In genomic region chr10:3330687-3331086, GRCh38 we compare ENCODE assay signal across 9 cellular contexts.
DNase-seq lines count a peak whose midpoint lies in the region; ATAC-seq, FAIRE-seq and TF ChIP-seq lines count a peak whose summit lies in the region.
"Had no signal": no experiment of that assay in that cellular context is flagged by ENCODE, and none has a peak within 500 bp of the region (broad histone marks: within the 10 kb centered on the region; RNA-seq: fewer than 3 reads in every experiment).

No MANE protein-coding gene starts in this region.

- peak; percentile 88 for FAIRE-seq in H54 (lab: Jason Lieb, UNC)

- H3K4me3 Mint-ChIP-seq in Caco-2 (ENCODE audit: unreplicated experiment): no peak overlapping the region

- intact Hi-C loops in Caco-2 (cut with micrococcal nuclease; ENCODE audit: unreplicated experiment): no loop called here

- POLR2A ChIA-PET in Caco-2 (lab: Charles Lee): no interaction called here

- no peaks in the 10 kb centered on the region for H3K9me3 ChIP-seq in Caco-2
- H3K9me3 ChIP-seq: prostate gland had no signal

- TF ChIP-seq POLR2A in H54 (IDR thresholded peaks at IDR 0.05; ENCODE audit: low read depth, low read length): no peak

- ATAC-seq in SK-N-SH treated with all-trans-retinoic acid at 6 μM for 48 hours: peak; percentile 67; the same call in 2 of the 3 replicates
- no peak for ATAC-seq in HG03469 (IDR thresholded peaks at IDR 0.05; ENCODE audit: unreplicated experiment)
- no peak for ATAC-seq in HG03045 (IDR thresholded peaks at IDR 0.05; ENCODE audit: unreplicated experiment)

- peaks cover 9% of the 10 kb centered on the region for H3K4me1 Mint-ChIP-seq in Caco-2 (ENCODE audit: low read depth, unreplicated experiment)

- no peak overlapping the region for H3K27ac Mint-ChIP-seq in Caco-2 (ENCODE audit: unreplicated experiment)

- no peaks in the 10 kb centered on the region for H3K27me3 ChIP-seq in Caco-2 (replicated peaks; ENCODE audit: control insufficient read depth, insufficient read depth, low read length)

- no TSS peak for BruUV-seq in Caco-2 (replicated peaks; lab: Mats Ljungman, UMichigan)

- DNase-seq in H54 (ENCODE audit: insufficient read length, low spot score): peak; percentile 39
- DNase-seq in foreskin fibroblast: peak; percentile 16 to 57
- peak; percentile 36 for DNase-seq in smooth muscle cell of the brain vasculature (ENCODE audit: low read depth, low spot score)
- DNase-seq in Caco-2: no peak
- DNase-seq: activated CD8-positive, alpha-beta memory T cell treated with anti-CD3 and anti-CD28 coated beads, Interleukin-2, amount 50 U/mL, for 48 hours had no signal

- CTCF ChIA-PET in Caco-2 (lab: Charles Lee): no interaction called here

- no peak overlapping the region for H3K4me3 ChIP-seq in foreskin fibroblast (ENCODE audit: low read depth in 1 of 2, low read length in 2 of 2)
- no peak overlapping the region for H3K4me3 ChIP-seq in Caco-2 (ENCODE audit: low read depth, low read length)
- H3K4me3 ChIP-seq: prostate gland had no signal

- H3K9me3 Mint-ChIP-seq in Caco-2 (ENCODE audit: unreplicated experiment): no peaks in the 10 kb centered on the region

- H3K4me1 ChIP-seq in Caco-2: no peaks in the 10 kb centered on the region
- H3K4me1 ChIP-seq: prostate gland had no signal

- no peaks in the 10 kb centered on the region for H3K36me3 Mint-ChIP-seq in Caco-2 (ENCODE audit: insufficient read depth, unreplicated experiment)

- no peaks in the 10 kb centered on the region for H3K36me3 ChIP-seq in Caco-2 (ENCODE audit: control insufficient read depth, insufficient read depth, low read length)
- H3K36me3 ChIP-seq: prostate gland had no signal

- TF ChIP-seq CTCF in foreskin fibroblast (IDR thresholded peaks at IDR 0.05; ENCODE audit: low read depth, low read length): no peak
- no peak for TF ChIP-seq CTCF in Caco-2 (IDR thresholded peaks at IDR 0.05; ENCODE audit: insufficient read depth in 1 of 2, low read depth in 1 of 2, low read length in 1 of 2, severe bottlenecking in 1 of 2, unreplicated experiment in 1 of 2)

- H3K27me3 Mint-ChIP-seq in Caco-2 (ENCODE audit: insufficient read depth, unreplicated experiment): peaks cover 3% of the 10 kb centered on the region

TF ChIP-seq in SK-N-SH treated with all-trans-retinoic acid at 6 μM for 48 hours, 23 proteins besides CTCF, POLR2A, EP300 and RAD21:
- TF ChIP-seq POU6F1 (CRISPR knock-in tag; IDR thresholded peaks at IDR 0.05; ENCODE audit: borderline replicate concordance, low read depth) (no peak), ESRRG (CRISPR knock-in tag; IDR thresholded peaks at IDR 0.05) (no peak), ZNF565 (CRISPR knock-in tag; conservative IDR thresholded peaks at IDR 0.05; ENCODE audit: low read depth) (no peak), PPARA (CRISPR knock-in tag; IDR thresholded peaks at IDR 0.05; ENCODE audit: borderline replicate concordance) (no peak), ZFP3 (CRISPR knock-in tag; IDR thresholded peaks at IDR 0.05) (no peak), TSHZ2 (CRISPR knock-in tag; IDR thresholded peaks at IDR 0.05) (no peak), ZC3H10 (CRISPR knock-in tag; IDR thresholded peaks at IDR 0.05) (no peak), ZNF8 (CRISPR knock-in tag; IDR thresholded peaks at IDR 0.05) (no peak), CSRNP3 (CRISPR knock-in tag; IDR thresholded peaks at IDR 0.05) (no peak), OSR1 (CRISPR knock-in tag; IDR thresholded peaks at IDR 0.05) (no peak), ZNF70 (CRISPR knock-in tag; IDR thresholded peaks at IDR 0.05) (no peak), RARB (CRISPR knock-in tag; IDR thresholded peaks at IDR 0.05) (no peak), ARNTL (CRISPR knock-in tag; IDR thresholded peaks at IDR 0.05; ENCODE audit: borderline replicate concordance, low read depth) (no peak), BACH2 (CRISPR knock-in tag; IDR thresholded peaks at IDR 0.05; ENCODE audit: borderline replicate concordance) (no peak)

Comparison
In these comparisons a context has a peak if more than half of its experiments do, and no peak if none do; other contexts are left out.
1. DNase-seq: peak in H54 (single experiment), foreskin fibroblast (2 of 2) and smooth muscle cell of the brain vasculature (single experiment); none in Caco-2 (0 of 2).